ENCODE assay signal across 8 cellular contexts in genomic region chr1:60765204-60765603, GRCh38.
DNase-seq lines count a peak whose midpoint lies in the region; ATAC-seq, FAIRE-seq and TF ChIP-seq lines count a peak whose summit lies in the region.

No MANE protein-coding gene starts in this region.

- ATAC-seq in activated CD4-positive, alpha-beta T cell treated with anti-CD3 and anti-CD28 coated beads for 36 hours = no peak
- no peak for ATAC-seq in HG03039 (IDR thresholded peaks at IDR 0.05; ENCODE audit: unreplicated experiment)
- ATAC-seq in HG03135 (IDR thresholded peaks at IDR 0.05; ENCODE audit: unreplicated experiment) = no peak

- H3K4me3 Mint-ChIP-seq in activated CD4-positive, alpha-beta T cell treated with anti-CD3 and anti-CD28 coated beads for 36 hours = no peak overlapping the region

- H3K27me3 Mint-ChIP-seq in activated CD4-positive, alpha-beta T cell treated with anti-CD3 and anti-CD28 coated beads for 36 hours = no peaks in the 10 kb centered on the region

- H3K4me1 ChIP-seq in ascending aorta (no peaks in the 10 kb centered on the region), kidney (ENCODE audit: control insufficient read depth in 1 of 2, insufficient read depth in 1 of 2, low read depth in 1 of 2, low read length in 2 of 2) (no peaks in the 10 kb centered on the region)

- no peak overlapping the region for H3K27ac Mint-ChIP-seq in activated CD4-positive, alpha-beta T cell treated with anti-CD3 and anti-CD28 coated beads for 36 hours

- CTCF ChIA-PET in activated CD4-positive, alpha-beta T cell treated with anti-CD3 and anti-CD28 coated beads for 36 hours (lab: Charles Lee) = interaction anchor here (0.6 to 1.7 kb wide), 8 partner anchors 9 to 808 kb away, joined by 3 to 5 read pairs (median 3); no protein-coding TSS in a partner anchor

- no peak overlapping the region for H3K9ac ChIP-seq in kidney (ENCODE audit: low read length in 2 of 2)

- H3K36me3 Mint-ChIP-seq in activated CD4-positive, alpha-beta T cell treated with anti-CD3 and anti-CD28 coated beads for 36 hours (ENCODE audit: low read depth) = no peaks in the 10 kb centered on the region

- H3K4me1 Mint-ChIP-seq in activated CD4-positive, alpha-beta T cell treated with anti-CD3 and anti-CD28 coated beads for 36 hours = no peaks in the 10 kb centered on the region

- TF ChIP-seq CTCF in ascending aorta (IDR thresholded peaks at IDR 0.05) (peak in 2 of 3 experiments; percentile 38 to 49), kidney (IDR thresholded peaks at IDR 0.05; ENCODE audit: borderline replicate concordance, extremely low read depth, insufficient read depth) (peak; percentile 42)

- no peaks in the 10 kb centered on the region for H3K27me3 ChIP-seq in ascending aorta

- no peak for FAIRE-seq in kidney (lab: Jason Lieb, UNC)

- DNase-seq in activated CD4-positive, alpha-beta T cell treated with anti-CD3 and anti-CD28 coated beads for 36 hours = peak; percentile 26
- no peak for DNase-seq in activated CD4-positive, alpha-beta T cell treated with anti-CD3 and anti-CD28 coated beads, Interleukin-2, amount 50 U/mL, for 1 hour
- DNase-seq in NCI-H2029 (lab: John Stamatoyannopoulos, UW) (peak; percentile 71), ascending aorta (ENCODE audit: low spot score in 2 of 2) (no peak), kidney (no peak), 8988T (no peak)

- H3K27ac ChIP-seq in ascending aorta = no peak overlapping the region
- no peak overlapping the region for H3K27ac ChIP-seq in kidney (ENCODE audit: low read depth in 2 of 2, low read length in 2 of 2)

- H3K9me3 Mint-ChIP-seq in activated CD4-positive, alpha-beta T cell treated with anti-CD3 and anti-CD28 coated beads for 36 hours (ENCODE audit: low read depth) = no peaks in the 10 kb centered on the region

- no peaks in the 10 kb centered on the region for H3K36me3 ChIP-seq in ascending aorta
- no peaks in the 10 kb centered on the region for H3K36me3 ChIP-seq in kidney (ENCODE audit: control insufficient read depth in 1 of 2, insufficient read depth in 2 of 2, low read length in 2 of 2)

- POLR2A ChIA-PET in activated CD4-positive, alpha-beta T cell treated with anti-CD3 and anti-CD28 coated beads for 36 hours (lab: Charles Lee) = no interaction called here

- no peaks in the 10 kb centered on the region for H3K9me3 ChIP-seq in ascending aorta
- H3K9me3 ChIP-seq in kidney (ENCODE audit: control insufficient read depth in 1 of 2, low read length in 2 of 2) = no peaks in the 10 kb centered on the region

- H3K4me3 ChIP-seq in ascending aorta (no peak overlapping the region), kidney (ENCODE audit: low read length in 2 of 2) (no peak overlapping the region)

- intact Hi-C loops in activated CD4-positive, alpha-beta T cell treated with anti-CD3 and anti-CD28 coated beads for 36 hours (cut with DNase I, micrococcal nuclease) = loop anchor here (1.0 to 5.0 kb wide), 3 partner anchors 484 to 793 kb away; no protein-coding TSS in a partner anchor
- intact Hi-C loops in ascending aorta (cut with DNase I) (loop anchor here (10.0 kb wide), 1 partner anchor 790 kb away; no protein-coding TSS in a partner anchor), kidney (cut with DNase I) (no loop called here)

Comparison
In these comparisons a context has a peak if more than half of its experiments do, and no peak if none do; other contexts are left out.
1. DNase-seq: peak in activated CD4-positive, alpha-beta T cell treated with anti-CD3 and anti-CD28 coated beads for 36 hours (single experiment) and NCI-H2029 (single experiment); none in activated CD4-positive, alpha-beta T cell treated with anti-CD3 and anti-CD28 coated beads, Interleukin-2, amount 50 U/mL, for 1 hour (single experiment), ascending aorta (0 of 2), kidney (single experiment) and 8988T (single experiment).